20 cellular contexts compared by ENCODE assay signal in the genomic region with DNA sequence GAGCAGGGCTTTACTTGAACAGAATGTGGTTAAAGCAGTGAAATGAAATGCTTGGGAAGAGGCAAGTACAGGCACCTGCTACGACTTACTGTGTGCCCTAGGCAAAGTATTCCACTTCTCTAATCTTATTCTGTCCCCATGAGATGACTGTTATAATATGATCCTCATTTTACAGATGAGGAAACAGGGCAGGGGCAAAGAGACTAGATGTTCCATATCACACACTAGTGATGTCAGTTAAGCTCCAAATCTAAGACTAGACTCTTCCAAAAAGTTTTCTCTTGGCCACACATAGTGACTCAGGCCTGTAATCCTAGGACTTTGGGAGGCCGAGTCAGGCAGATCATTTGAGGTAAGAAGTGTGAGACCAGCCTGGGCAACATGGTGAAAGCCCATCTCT.
DNase-seq lines count a peak whose midpoint lies in the region; ATAC-seq, FAIRE-seq and TF ChIP-seq lines count a peak whose summit lies in the region.
"Had no signal": no experiment of that assay in that cellular context is flagged by ENCODE, and none has a peak within 500 bp of the region (broad histone marks: within the 10 kb centered on the region; RNA-seq: fewer than 3 reads in every experiment).

No MANE protein-coding gene starts in this region.

- CTCF ChIA-PET in Calu3 (lab: Charles Lee) = no interaction called here

- ATAC-seq in GM21526 (IDR thresholded peaks at IDR 0.05; ENCODE audit: low FRiP score, unreplicated experiment) (no peak), GM21576 (IDR thresholded peaks at IDR 0.05; ENCODE audit: unreplicated experiment) (no peak)

- H3K27ac Mint-ChIP-seq in nephron (peak overlapping the region in 2 of 3 experiments; percentile 9 to 51), Calu3 (ENCODE audit: unreplicated experiment) (no peak overlapping the region)
- H3K27ac Mint-ChIP-seq: CD4-positive, alpha-beta T cell had no signal

- H3K27me3 ChIP-seq in tibial artery (no peaks in the 10 kb centered on the region), tibial nerve (no peaks in the 10 kb centered on the region)
- H3K27me3 ChIP-seq: BE2C had no signal

- H3K27ac ChIP-seq in coronary artery (peak overlapping the region; percentile 73 to 86), tibial artery (peak overlapping the region; percentile 67 to 78), tibial nerve (no peak overlapping the region)

- H3K36me3 ChIP-seq in tibial artery (no peaks in the 10 kb centered on the region), tibial nerve (no peaks in the 10 kb centered on the region)
- H3K36me3 ChIP-seq: BE2C had no signal

- H3K27me3 Mint-ChIP-seq in nephron (ENCODE audit: low read depth) (no peaks in the 10 kb centered on the region), Calu3 (ENCODE audit: unreplicated experiment) (no peaks in the 10 kb centered on the region)

- TF ChIP-seq POLR2A in GM12892 (IDR thresholded peaks at IDR 0.05; ENCODE audit: low read depth, low read length) = no peak
- TF ChIP-seq POLR2A in tibial nerve (IDR thresholded peaks at IDR 0.05) = no peak

- H3K9me3 Mint-ChIP-seq in nephron (no peaks in the 10 kb centered on the region), Calu3 (ENCODE audit: low read depth, unreplicated experiment) (no peaks in the 10 kb centered on the region)
- H3K9me3 Mint-ChIP-seq: CD4-positive, alpha-beta T cell had no signal

- TF ChIP-seq EP300 in tibial nerve (IDR thresholded peaks at IDR 0.05) = no peak

- H3K4me3 Mint-ChIP-seq in nephron (no peak overlapping the region), Calu3 (ENCODE audit: low read depth, unreplicated experiment) (no peak overlapping the region)
- H3K4me3 Mint-ChIP-seq: CD4-positive, alpha-beta T cell had no signal

- H3K4me1 ChIP-seq in tibial artery = peaks cover 0 to 76% (median 33%) of the 10 kb centered on the region in 4 donors
- H3K4me1 ChIP-seq in tibial nerve = peaks cover 0 to 24% (median 7%) of the 10 kb centered on the region in 4 donors
- H3K4me1 ChIP-seq: BE2C had no signal

- H3K4me3 ChIP-seq in coronary artery (no peak overlapping the region), tibial artery (no peak overlapping the region), tibial nerve (no peak overlapping the region)

- WGBS in tibial nerve, 2 donors = 85 to 88% methylated on average over 2 of the region's 2 CpGs

- intact Hi-C loops in tibial artery (cut with DNase I; ENCODE audit: low total_unique reads) (no loop called here), Calu3 (cut with micrococcal nuclease; ENCODE audit: unreplicated experiment) (no loop called here)

- H3K4me1 Mint-ChIP-seq in nephron (peaks cover 32% of the 10 kb centered on the region), Calu3 (ENCODE audit: low read depth, unreplicated experiment) (no peaks in the 10 kb centered on the region)

- H3K9me3 ChIP-seq in tibial artery (no peaks in the 10 kb centered on the region), tibial nerve (no peaks in the 10 kb centered on the region)
- H3K9me3 ChIP-seq: BE2C had no signal

- peak; percentile 46 for FAIRE-seq in GM12892 (lab: Jason Lieb, UNC)

- peaks cover 4% of the 10 kb centered on the region for H3K36me3 Mint-ChIP-seq in nephron (ENCODE audit: low read depth)
- H3K36me3 Mint-ChIP-seq in Calu3 (ENCODE audit: insufficient read depth, unreplicated experiment) = no peaks in the 10 kb centered on the region

- BruUV-seq in Calu3 (replicated peaks; lab: Mats Ljungman, UMichigan) = no TSS peak

- DNase-seq in GM12892 (ENCODE audit: insufficient read length) (no peak), coronary artery (ENCODE audit: low spot score) (no peak), tibial artery (no peak), Calu3 (no peak), tibial nerve (ENCODE audit: low spot score in 2 of 2) (no peak)
- DNase-seq: 8988T; BE2C; CD4-positive, alpha-beta T cell; GOT3; KBM-7; MV-4-11; NCI-H1417 treated with DMSO at 0.1 percent for 48 hours; NCI-H2029; NCI-H2171; NCI-H446; NCI-H69; SIG-M5 had no signal

- TF ChIP-seq CTCF in coronary artery (IDR thresholded peaks at IDR 0.05) = no peak
- TF ChIP-seq CTCF in nephron (IDR thresholded peaks at IDR 0.05; ENCODE audit: unreplicated experiment in 3 of 3) = no peak
- TF ChIP-seq CTCF in tibial artery (IDR thresholded peaks at IDR 0.05) = no peak
- TF ChIP-seq CTCF in Calu3 (IDR thresholded peaks at IDR 0.05; ENCODE audit: unreplicated experiment) = no peak
- no peak for TF ChIP-seq CTCF in tibial nerve (IDR thresholded peaks at IDR 0.05)

Comparison
In these comparisons a context has a peak if more than half of its experiments do, and no peak if none do; other contexts are left out.
1. H3K27ac ChIP-seq: peak in coronary artery (2 of 2) and tibial artery (2 of 2); none in tibial nerve (0 of 4).